ENCODE assay signal across 9 cellular contexts in the genomic region with DNA sequence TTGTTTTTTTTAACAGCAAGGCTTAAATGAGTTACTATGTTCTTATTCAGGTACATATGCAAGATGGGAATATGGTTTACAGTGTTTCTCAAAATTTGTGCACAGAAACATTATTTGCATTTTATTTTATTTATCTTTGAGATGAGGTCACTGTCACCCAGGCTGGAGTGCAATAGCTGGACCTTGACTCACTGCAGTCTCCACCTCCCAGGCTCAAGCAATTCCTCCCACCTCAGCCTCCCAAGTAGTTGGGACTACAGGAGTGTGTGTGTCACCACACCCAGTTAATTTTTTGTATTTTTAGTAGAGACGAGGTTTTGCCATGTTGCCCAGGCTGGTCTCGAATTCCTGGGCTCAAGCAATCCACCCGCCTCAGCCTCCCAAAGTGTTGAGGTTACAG. TPM values are rescaled to one million over a fixed set of nuclear protein-coding genes. Genes with fewer than 3 reads are reported as not detected.
A peak's percentile ranks its signal among the peaks of the same experiment; 100 is the strongest.
DNase-seq lines count a peak whose midpoint lies in the region; ATAC-seq, FAIRE-seq and TF ChIP-seq lines count a peak whose summit lies in the region.
"Not testable (repeated sequence)": the region's sequence is repeated elsewhere in the genome, so short reads cannot be mapped to it uniquely, and the experiment has no call there.
"Had no signal": no experiment of that assay in that cellular context is flagged by ENCODE, and none has a peak within 500 bp of the region (broad histone marks: within the 10 kb centered on the region; RNA-seq: fewer than 3 reads in every experiment).

No MANE protein-coding gene starts in this region.

- not testable (repeated sequence) for H4K8ac ChIP-seq in trophoblast cell (ENCODE audit: low read depth, low read length)

- H3K4me1 ChIP-seq in GM23248 (ENCODE audit: insufficient read depth); trophoblast cell (ENCODE audit: control insufficient read depth in 1 of 2, insufficient read depth in 2 of 2, low read length in 2 of 2): not testable (repeated sequence)
- peaks cover 13% of the 10 kb centered on the region for H3K4me1 ChIP-seq in astrocyte (ENCODE audit: insufficient read depth, low read length)

- POLR2A ChIA-PET in RWPE1 (lab: Yijun Ruan, JAX; ENCODE audit: low non-redundant PET) = not testable (repeated sequence)

- H2AK5ac ChIP-seq in trophoblast cell (ENCODE audit: low read length) = not testable (repeated sequence)

- H3K23ac ChIP-seq in trophoblast cell (ENCODE audit: low read length) = not testable (repeated sequence)

- H3K79me2 ChIP-seq in GM23248 (ENCODE audit: insufficient read depth) (peaks cover 99% of the 10 kb centered on the region), astrocyte (ENCODE audit: insufficient read depth, low read length) (peaks cover 84% of the 10 kb centered on the region)
- not testable (repeated sequence) for H3K79me2 ChIP-seq in trophoblast cell (ENCODE audit: control insufficient read depth, insufficient read depth, low read length, poor library complexity)

- not testable (repeated sequence) for FAIRE-seq in astrocyte (lab: Jason Lieb, UNC)

- not testable (repeated sequence) for H2BK120ac ChIP-seq in trophoblast cell (ENCODE audit: insufficient read depth, low read length, poor library complexity)

- peak overlapping the region; percentile 66 for H3K27ac Mint-ChIP-seq in astrocyte (ENCODE audit: unreplicated experiment)

- H3K4me2 ChIP-seq in GM23248 (ENCODE audit: unreplicated experiment) = peak overlapping the region; percentile 12
- not testable (repeated sequence) for H3K4me2 ChIP-seq in astrocyte (ENCODE audit: low read length); trophoblast cell (ENCODE audit: low read length)

- H3K9me2 ChIP-seq in GM23248 (ENCODE audit: insufficient read depth) = not testable (repeated sequence)

- H3K4me3 Mint-ChIP-seq in astrocyte (ENCODE audit: unreplicated experiment) = not testable (repeated sequence)

- not testable (repeated sequence) for H3K36me3 ChIP-seq in GM23248 (ENCODE audit: low read depth); astrocyte (ENCODE audit: insufficient read depth, low read length); trophoblast cell (ENCODE audit: control insufficient read depth in 1 of 2, insufficient read depth in 2 of 2, low read length in 2 of 2)

- H4K20me1 ChIP-seq in GM23248 (ENCODE audit: insufficient read depth) = not testable (repeated sequence)
- H4K20me1 ChIP-seq in astrocyte (ENCODE audit: insufficient read depth, low read length) = peaks cover 29% of the 10 kb centered on the region

- intact Hi-C loops in left colon (cut with DNase I, micrococcal nuclease) = not testable (repeated sequence)

- not testable (repeated sequence) for H4K12ac ChIP-seq in trophoblast cell (ENCODE audit: low read depth, low read length)

- peak; percentile 87 for ATAC-seq in left colon

- peak; percentile 43 for DNase-seq in AG10803 (ENCODE audit: low read depth)
- peak; percentile 86 for DNase-seq in GM23248
- DNase-seq in LHCN-M2 (ENCODE audit: low read depth) = peak; percentile 47
- DNase-seq in RWPE1 (ENCODE audit: low spot score); left colon: not testable (repeated sequence)
- DNase-seq in astrocyte (ENCODE audit: low read depth) = peak; percentile 38
- DNase-seq in fibroblast of mammary gland (ENCODE audit: low read depth) = peak; percentile 76
- peak in 1 of 2 donors; percentile 18 for DNase-seq in trophoblast cell

- TF ChIP-seq CTCF in AG10803 (conservative IDR thresholded peaks at IDR 0.05; ENCODE audit: low read length); RWPE1 (conservative IDR thresholded peaks at IDR 0.05; ENCODE audit: low read depth); astrocyte (IDR thresholded peaks at IDR 0.05; ENCODE audit: insufficient read depth, low read depth, low read length); fibroblast of mammary gland (conservative IDR thresholded peaks at IDR 0.05; ENCODE audit: control insufficient read depth, insufficient read depth, low read depth, low read length): not testable (repeated sequence)

- H3K9me3 ChIP-seq in GM23248 (ENCODE audit: low read depth); astrocyte (ENCODE audit: insufficient read depth, low read depth, low read length); trophoblast cell (ENCODE audit: insufficient read depth, low read depth, low read length): not testable (repeated sequence)

- H3K14ac ChIP-seq in trophoblast cell (ENCODE audit: low read length) = not testable (repeated sequence)

- not testable (repeated sequence) for H3K27me3 ChIP-seq in GM23248 (replicated peaks; ENCODE audit: insufficient read depth); astrocyte (ENCODE audit: insufficient read depth, low read length); trophoblast cell (ENCODE audit: insufficient read depth, low read length)

- 48 to 54% methylated on average over 3 of the region's 3 CpGs for WGBS in GM23248 (ENCODE audit: low coverage in 1 of 2, low lambda C conversion rate in 2 of 2, missing lambda C conversion rate in 2 of 2), 2 experiments
- no CpG with 5 or more reads among the region's 3 CpGs for WGBS in trophoblast cell (ENCODE audit: extremely low coverage, insufficient coverage, insufficient read length)

- H3F3A ChIP-seq in GM23248 (ENCODE audit: insufficient read depth) = not testable (repeated sequence)

- not testable (repeated sequence) for H3K36me3 Mint-ChIP-seq in astrocyte (ENCODE audit: low read depth, unreplicated experiment)

- not testable (repeated sequence) for H3K79me1 ChIP-seq in trophoblast cell (ENCODE audit: low read length)

- not testable (repeated sequence) for H3K27me3 Mint-ChIP-seq in astrocyte (ENCODE audit: low read depth, unreplicated experiment)

- H4K91ac ChIP-seq in trophoblast cell (ENCODE audit: low read depth, low read length) = not testable (repeated sequence)

- peak overlapping the region; percentile 33; the same call in 1 of the 2 replicates for H3K9ac ChIP-seq in GM23248
- H3K9ac ChIP-seq in astrocyte (ENCODE audit: low read length); trophoblast cell (ENCODE audit: low read length): not testable (repeated sequence)

- H3K18ac ChIP-seq in trophoblast cell (ENCODE audit: low read length) = not testable (repeated sequence)

- in situ Hi-C loops in GM23248 (cut with MboI) = not testable (repeated sequence)

- peak overlapping the region; percentile 75 for H3K27ac ChIP-seq in GM23248
- peak overlapping the region; percentile 55 for H3K27ac ChIP-seq in RWPE1
- H3K27ac ChIP-seq in astrocyte (ENCODE audit: low read depth, low read length) = peak overlapping the region; percentile 48
- H3K27ac ChIP-seq in trophoblast cell (ENCODE audit: low read depth, low read length) = not testable (repeated sequence)

- not testable (repeated sequence) for H2AFZ ChIP-seq in GM23248; astrocyte (ENCODE audit: low read depth, low read length); trophoblast cell (ENCODE audit: insufficient read depth, low read length, poor library complexity)

- CTCF ChIA-PET in RWPE1 (lab: Yijun Ruan, JAX) = interaction anchor here (0.6 kb wide), 1 partner anchor 97 kb away, joined by 3 read pairs; no protein-coding TSS in a partner anchor

- not testable (repeated sequence) for H2BK12ac ChIP-seq in trophoblast cell (ENCODE audit: low read length)

- H2BK5ac ChIP-seq in trophoblast cell (ENCODE audit: low read depth, low read length, poor library complexity) = not testable (repeated sequence)

- H3K9me3 Mint-ChIP-seq in astrocyte (ENCODE audit: unreplicated experiment) = not testable (repeated sequence)

- H3K4me3 ChIP-seq in AG10803 (ENCODE audit: low read length); GM23248; astrocyte (ENCODE audit: insufficient read depth, low read depth, low read length); fibroblast of mammary gland (ENCODE audit: control insufficient read depth, low read depth, low read length); trophoblast cell (ENCODE audit: low read depth, low read length): not testable (repeated sequence)

- H3K4ac ChIP-seq in trophoblast cell (ENCODE audit: low read depth, low read length) = peak overlapping the region; percentile 55

- H3K4me1 Mint-ChIP-seq in astrocyte (ENCODE audit: low read depth, unreplicated experiment) = peaks cover 10% of the 10 kb centered on the region

RNA-seq across cellular contexts. Expression of a gene that starts 8.7 kb away (rescaled TPM):
- total RNA-seq in GM23248 (2014; rRNA removed; shearing (Covaris generic)) = 20.1 and 25.9 TPM in 2 replicates
- 33.5 and 34.4 TPM in 2 replicates for polyA plus RNA-seq in GM23248 (2016; fragmentation: Nextera tagmentation; extraction: Ambion mirVana)
- total RNA-seq in LHCN-M2 (2014; rRNA removed) (39.5 and 54.8 TPM in 2 replicates), astrocyte (31.5 and 33.6 TPM in 2 replicates), left colon (10 to 100 TPM; 41.7 to 45.0 TPM)
- polyA plus RNA-seq in LHCN-M2 (2012) = 29.2 TPM
- 36.7 and 38.2 TPM in 2 replicates for polyA plus RNA-seq in trophoblast cell (2013)

RNA-seq across cellular contexts. Expression of a gene that starts 11.9 kb away (rescaled TPM):
- 66.6 and 67.7 TPM in 2 replicates for total RNA-seq in GM23248 (2014; rRNA removed; shearing (Covaris generic))
- polyA plus RNA-seq in GM23248 (2016; fragmentation: Nextera tagmentation; extraction: Ambion mirVana) = 109 and 116 TPM in 2 replicates
- total RNA-seq in LHCN-M2 (2014; rRNA removed) (56.0 and 71.4 TPM in 2 replicates), astrocyte (108 and 118 TPM in 2 replicates), left colon (100 to 1,000 TPM; 108 to 114 TPM)
- polyA plus RNA-seq in LHCN-M2 (2012) = 72.9 TPM
- 44.8 and 47.5 TPM in 2 replicates for polyA plus RNA-seq in trophoblast cell (2013)

RNA-seq across cellular contexts. Expression of a gene that starts 46.8 kb away (rescaled TPM):
- 0.13 and 2.3 TPM in 2 replicates for total RNA-seq in GM23248 (2014; rRNA removed; shearing (Covaris generic))
- polyA plus RNA-seq in GM23248 (2016; fragmentation: Nextera tagmentation; extraction: Ambion mirVana) = 0.38 and 0.76 TPM in 2 replicates
- total RNA-seq in LHCN-M2 (2014; rRNA removed) (0.32 and 0.52 TPM in 2 replicates), astrocyte (3.9 and 13.8 TPM in 2 replicates), left colon (1 to 10 TPM; 2.0 to 5.0 TPM)
- 0.64 TPM for polyA plus RNA-seq in LHCN-M2 (2012)
- 31.7 and 33.8 TPM in 2 replicates for polyA plus RNA-seq in trophoblast cell (2013)
- total RNA-seq: MCF 10A had no signal

RNA-seq across cellular contexts. Expression of a gene that starts 47.6 kb away (rescaled TPM):
- 20.8 and 34.9 TPM in 2 replicates for total RNA-seq in GM23248 (2014; rRNA removed; shearing (Covaris generic))
- 16.2 and 16.6 TPM in 2 replicates for polyA plus RNA-seq in GM23248 (2016; fragmentation: Nextera tagmentation; extraction: Ambion mirVana)
- total RNA-seq in LHCN-M2 (2014; rRNA removed) (64.4 and 66.5 TPM in 2 replicates), astrocyte (37.8 and 44.3 TPM in 2 replicates), left colon (10 to 100 TPM; 10.4 to 19.7 TPM)
- polyA plus RNA-seq in LHCN-M2 (2012) = 43.7 TPM
- 132 and 144 TPM in 2 replicates for polyA plus RNA-seq in trophoblast cell (2013)

RNA-seq across cellular contexts. Expression of a gene that starts 54.8 kb away (rescaled TPM):
- total RNA-seq in GM23248 (2014; rRNA removed; shearing (Covaris generic)) = 47.0 and 58.6 TPM in 2 replicates
- polyA plus RNA-seq in GM23248 (2016; fragmentation: Nextera tagmentation; extraction: Ambion mirVana) = 65.8 and 66.6 TPM in 2 replicates
- total RNA-seq in LHCN-M2 (2014; rRNA removed) (46.7 and 60.3 TPM in 2 replicates), astrocyte (110 and 127 TPM in 2 replicates), left colon (100 to 1,000 TPM; 149 to 169 TPM)
- polyA plus RNA-seq in LHCN-M2 (2012) = 58.5 TPM
- polyA plus RNA-seq in trophoblast cell (2013) = 126 and 127 TPM in 2 replicates
